1 cellular context compared by ENCODE assay signal in the genomic region with DNA sequence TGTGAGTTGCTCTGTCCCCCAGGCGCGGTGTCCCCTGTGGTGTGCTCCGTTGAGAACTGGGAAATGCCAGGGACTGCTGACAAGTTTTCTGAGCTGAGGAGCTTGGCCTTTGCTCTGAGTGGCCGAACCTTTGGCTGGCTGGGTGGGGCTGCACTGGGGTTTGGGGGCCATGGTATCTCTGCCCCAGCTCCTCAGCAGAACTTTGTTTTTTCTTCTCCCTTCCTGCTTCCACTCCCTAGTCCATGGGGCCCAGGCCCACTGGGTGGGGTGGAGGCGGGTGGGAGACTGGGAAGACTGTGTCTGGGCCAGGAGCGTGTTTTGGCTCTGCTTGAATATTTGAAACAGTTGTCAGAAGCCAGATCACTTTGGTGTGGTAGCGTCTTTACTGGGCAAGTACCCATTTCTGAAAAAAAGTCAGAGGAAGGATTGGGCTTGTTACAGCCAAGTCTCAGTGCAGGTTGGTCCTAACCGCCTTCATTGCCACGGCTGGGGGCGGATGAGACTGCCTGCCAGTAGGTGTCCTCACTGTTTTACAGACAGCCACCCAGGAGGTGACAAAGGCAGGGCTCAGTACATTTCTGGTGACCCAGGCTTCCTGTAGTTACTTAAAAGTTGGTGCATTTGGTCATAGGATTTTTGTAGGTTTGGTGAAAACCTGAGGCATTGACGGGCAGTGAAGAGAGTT.
TF ChIP-seq lines count a peak whose summit lies in the region.

No MANE protein-coding gene starts in this region.

TF ChIP-seq in HepG2, 621 proteins besides CTCF, POLR2A, EP300 and RAD21 (continued from another document):
- TF ChIP-seq, protein P1, sequence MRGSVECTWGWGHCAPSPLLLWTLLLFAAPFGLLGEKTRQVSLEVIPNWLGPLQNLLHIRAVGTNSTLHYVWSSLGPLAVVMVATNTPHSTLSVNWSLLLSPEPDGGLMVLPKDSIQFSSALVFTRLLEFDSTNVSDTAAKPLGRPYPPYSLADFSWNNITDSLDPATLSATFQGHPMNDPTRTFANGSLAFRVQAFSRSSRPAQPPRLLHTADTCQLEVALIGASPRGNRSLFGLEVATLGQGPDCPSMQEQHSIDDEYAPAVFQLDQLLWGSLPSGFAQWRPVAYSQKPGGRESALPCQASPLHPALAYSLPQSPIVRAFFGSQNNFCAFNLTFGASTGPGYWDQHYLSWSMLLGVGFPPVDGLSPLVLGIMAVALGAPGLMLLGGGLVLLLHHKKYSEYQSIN (CRISPR knock-in tag; IDR thresholded peaks at IDR 0.05; ENCODE audit: borderline replicate concordance), result no peak
- TF ChIP-seq ZSCAN21 (CRISPR knock-in tag; IDR thresholded peaks at IDR 0.05; ENCODE audit: borderline replicate concordance) (0 out of 2 replicates have a peak, but pooled peaks have one; percentile 5), ZMYM4 (CRISPR knock-in tag; IDR thresholded peaks at IDR 0.05) (no peak), ZFP36L1 (CRISPR knock-in tag; IDR thresholded peaks at IDR 0.05) (no peak), CREM (IDR thresholded peaks at IDR 0.05) (no peak), CREM (CRISPR knock-in tag; IDR thresholded peaks at IDR 0.05) (no peak), RXRB (CRISPR knock-in tag; IDR thresholded peaks at IDR 0.05; ENCODE audit: borderline replicate concordance) (peak; percentile 31; the same call in 1 of the 2 replicates), IRF2 (CRISPR knock-in tag; IDR thresholded peaks at IDR 0.05) (peak; percentile 25; the same call in 1 of the 2 replicates), NPAS2 (CRISPR knock-in tag; IDR thresholded peaks at IDR 0.05; ENCODE audit: borderline replicate concordance) (no peak), ZMAT3 (CRISPR knock-in tag; conservative IDR thresholded peaks at IDR 0.05) (0 out of 2 replicates have a peak, but pooled peaks have one; percentile 18), ZNF251 (CRISPR knock-in tag; IDR thresholded peaks at IDR 0.05) (no peak), MAFG (CRISPR knock-in tag; IDR thresholded peaks at IDR 0.05) (no peak), MBNL3 (CRISPR knock-in tag; conservative IDR thresholded peaks at IDR 0.05) (no peak), PRMT3 (CRISPR knock-in tag; IDR thresholded peaks at IDR 0.05; ENCODE audit: borderline replicate concordance, low read depth) (no peak), GLI4 (CRISPR knock-in tag; IDR thresholded peaks at IDR 0.05; ENCODE audit: borderline replicate concordance) (no peak), ATF7 (IDR thresholded peaks at IDR 0.05) (no peak), ATF7 (CRISPR knock-in tag; IDR thresholded peaks at IDR 0.05) (no peak), ELF1 (CRISPR knock-in tag; IDR thresholded peaks at IDR 0.05) (0 out of 2 replicates have a peak, but pooled peaks have one; percentile 24), CEBPB (IDR thresholded peaks at IDR 0.05; ENCODE audit: borderline replicate concordance, low read depth, low read length) (no peak), ETV5 (CRISPR knock-in tag; IDR thresholded peaks at IDR 0.05; ENCODE audit: borderline replicate concordance) (peak; percentile 34; the same call in 1 of the 2 replicates), ZNF124 (CRISPR knock-in tag; IDR thresholded peaks at IDR 0.05) (no peak; the same call in 1 of the 2 replicates), MEIS2 (CRISPR knock-in tag; IDR thresholded peaks at IDR 0.05) (no peak; the same call in 1 of the 2 replicates), GFI1 (CRISPR knock-in tag; IDR thresholded peaks at IDR 0.05; ENCODE audit: borderline replicate concordance) (no peak), KAT7 (CRISPR knock-in tag; IDR thresholded peaks at IDR 0.05; ENCODE audit: borderline replicate concordance) (no peak), RBFOX2 (IDR thresholded peaks at IDR 0.05; ENCODE audit: low read depth, low read length) (no peak), REPIN1 (CRISPR knock-in tag; IDR thresholded peaks at IDR 0.05; ENCODE audit: borderline replicate concordance, low read depth) (no peak), ZSCAN30 (CRISPR knock-in tag; IDR thresholded peaks at IDR 0.05) (0 out of 2 replicates have a peak, but pooled peaks have one; percentile 57)
- TF ChIP-seq, protein P2, sequence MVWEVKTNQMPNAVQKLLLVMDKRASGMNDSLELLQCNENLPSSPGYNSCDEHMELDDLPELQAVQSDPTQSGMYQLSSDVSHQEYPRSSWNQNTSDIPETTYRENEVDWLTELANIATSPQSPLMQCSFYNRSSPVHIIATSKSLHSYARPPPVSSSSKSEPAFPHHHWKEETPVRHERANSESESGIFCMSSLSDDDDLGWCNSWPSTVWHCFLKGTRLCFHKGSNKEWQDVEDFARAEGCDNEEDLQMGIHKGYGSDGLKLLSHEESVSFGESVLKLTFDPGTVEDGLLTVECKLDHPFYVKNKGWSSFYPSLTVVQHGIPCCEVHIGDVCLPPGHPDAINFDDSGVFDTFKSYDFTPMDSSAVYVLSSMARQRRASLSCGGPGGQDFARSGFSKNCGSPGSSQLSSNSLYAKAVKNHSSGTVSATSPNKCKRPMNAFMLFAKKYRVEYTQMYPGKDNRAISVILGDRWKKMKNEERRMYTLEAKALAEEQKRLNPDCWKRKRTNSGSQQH (CRISPR knock-in tag; IDR thresholded peaks at IDR 0.05; ENCODE audit: low read depth), result no peak
- TF ChIP-seq, protein P3, sequence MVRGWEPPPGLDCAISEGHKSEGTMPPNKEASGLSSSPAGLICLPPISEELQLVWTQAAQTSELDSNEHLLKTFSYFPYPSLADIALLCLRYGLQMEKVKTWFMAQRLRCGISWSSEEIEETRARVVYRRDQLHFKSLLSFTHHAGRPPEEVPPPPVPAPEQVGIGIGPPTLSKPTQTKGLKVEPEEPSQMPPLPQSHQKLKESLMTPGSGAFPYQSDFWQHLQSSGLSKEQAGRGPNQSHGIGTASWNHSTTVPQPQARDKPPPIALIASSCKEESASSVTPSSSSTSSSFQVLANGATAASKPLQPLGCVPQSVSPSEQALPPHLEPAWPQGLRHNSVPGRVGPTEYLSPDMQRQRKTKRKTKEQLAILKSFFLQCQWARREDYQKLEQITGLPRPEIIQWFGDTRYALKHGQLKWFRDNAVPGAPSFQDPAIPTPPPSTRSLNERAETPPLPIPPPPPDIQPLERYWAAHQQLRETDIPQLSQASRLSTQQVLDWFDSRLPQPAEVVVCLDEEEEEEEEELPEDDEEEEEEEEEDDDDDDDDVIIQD (CRISPR knock-in tag; IDR thresholded peaks at IDR 0.05; ENCODE audit: low read depth), result 0 out of 2 replicates have a peak, but pooled peaks have one; percentile 23
- TF ChIP-seq, protein P4, sequence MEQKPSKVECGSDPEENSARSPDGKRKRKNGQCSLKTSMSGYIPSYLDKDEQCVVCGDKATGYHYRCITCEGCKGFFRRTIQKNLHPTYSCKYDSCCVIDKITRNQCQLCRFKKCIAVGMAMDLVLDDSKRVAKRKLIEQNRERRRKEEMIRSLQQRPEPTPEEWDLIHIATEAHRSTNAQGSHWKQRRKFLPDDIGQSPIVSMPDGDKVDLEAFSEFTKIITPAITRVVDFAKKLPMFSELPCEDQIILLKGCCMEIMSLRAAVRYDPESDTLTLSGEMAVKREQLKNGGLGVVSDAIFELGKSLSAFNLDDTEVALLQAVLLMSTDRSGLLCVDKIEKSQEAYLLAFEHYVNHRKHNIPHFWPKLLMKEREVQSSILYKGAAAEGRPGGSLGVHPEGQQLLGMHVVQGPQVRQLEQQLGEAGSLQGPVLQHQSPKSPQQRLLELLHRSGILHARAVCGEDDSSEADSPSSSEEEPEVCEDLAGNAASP (CRISPR knock-in tag; IDR thresholded peaks at IDR 0.05; ENCODE audit: borderline replicate concordance), result peak; percentile 41; the same call in 1 of the 2 replicates
- TF ChIP-seq, protein P5, sequence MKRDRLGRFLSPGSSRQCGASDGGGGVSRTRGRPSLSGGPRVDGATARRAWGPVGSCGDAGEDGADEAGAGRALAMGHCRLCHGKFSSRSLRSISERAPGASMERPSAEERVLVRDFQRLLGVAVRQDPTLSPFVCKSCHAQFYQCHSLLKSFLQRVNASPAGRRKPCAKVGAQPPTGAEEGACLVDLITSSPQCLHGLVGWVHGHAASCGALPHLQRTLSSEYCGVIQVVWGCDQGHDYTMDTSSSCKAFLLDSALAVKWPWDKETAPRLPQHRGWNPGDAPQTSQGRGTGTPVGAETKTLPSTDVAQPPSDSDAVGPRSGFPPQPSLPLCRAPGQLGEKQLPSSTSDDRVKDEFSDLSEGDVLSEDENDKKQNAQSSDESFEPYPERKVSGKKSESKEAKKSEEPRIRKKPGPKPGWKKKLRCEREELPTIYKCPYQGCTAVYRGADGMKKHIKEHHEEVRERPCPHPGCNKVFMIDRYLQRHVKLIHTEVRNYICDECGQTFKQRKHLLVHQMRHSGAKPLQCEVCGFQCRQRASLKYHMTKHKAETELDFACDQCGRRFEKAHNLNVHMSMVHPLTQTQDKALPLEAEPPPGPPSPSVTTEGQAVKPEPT (CRISPR knock-in tag; IDR thresholded peaks at IDR 0.05; ENCODE audit: low read depth), result no peak
- TF ChIP-seq, protein P6, sequence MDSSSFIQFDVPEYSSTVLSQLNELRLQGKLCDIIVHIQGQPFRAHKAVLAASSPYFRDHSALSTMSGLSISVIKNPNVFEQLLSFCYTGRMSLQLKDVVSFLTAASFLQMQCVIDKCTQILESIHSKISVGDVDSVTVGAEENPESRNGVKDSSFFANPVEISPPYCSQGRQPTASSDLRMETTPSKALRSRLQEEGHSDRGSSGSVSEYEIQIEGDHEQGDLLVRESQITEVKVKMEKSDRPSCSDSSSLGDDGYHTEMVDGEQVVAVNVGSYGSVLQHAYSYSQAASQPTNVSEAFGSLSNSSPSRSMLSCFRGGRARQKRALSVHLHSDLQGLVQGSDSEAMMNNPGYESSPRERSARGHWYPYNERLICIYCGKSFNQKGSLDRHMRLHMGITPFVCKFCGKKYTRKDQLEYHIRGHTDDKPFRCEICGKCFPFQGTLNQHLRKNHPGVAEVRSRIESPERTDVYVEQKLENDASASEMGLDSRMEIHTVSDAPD (CRISPR knock-in tag; IDR thresholded peaks at IDR 0.05), result 0 out of 2 replicates have a peak, but pooled peaks have one; percentile 31
- TF ChIP-seq, protein P7, sequence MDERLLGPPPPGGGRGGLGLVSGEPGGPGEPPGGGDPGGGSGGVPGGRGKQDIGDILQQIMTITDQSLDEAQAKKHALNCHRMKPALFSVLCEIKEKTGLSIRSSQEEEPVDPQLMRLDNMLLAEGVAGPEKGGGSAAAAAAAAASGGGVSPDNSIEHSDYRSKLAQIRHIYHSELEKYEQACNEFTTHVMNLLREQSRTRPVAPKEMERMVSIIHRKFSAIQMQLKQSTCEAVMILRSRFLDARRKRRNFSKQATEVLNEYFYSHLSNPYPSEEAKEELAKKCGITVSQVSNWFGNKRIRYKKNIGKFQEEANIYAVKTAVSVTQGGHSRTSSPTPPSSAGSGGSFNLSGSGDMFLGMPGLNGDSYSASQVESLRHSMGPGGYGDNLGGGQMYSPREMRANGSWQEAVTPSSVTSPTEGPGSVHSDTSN (CRISPR knock-in tag; IDR thresholded peaks at IDR 0.05), result no peak
- TF ChIP-seq, protein P8, sequence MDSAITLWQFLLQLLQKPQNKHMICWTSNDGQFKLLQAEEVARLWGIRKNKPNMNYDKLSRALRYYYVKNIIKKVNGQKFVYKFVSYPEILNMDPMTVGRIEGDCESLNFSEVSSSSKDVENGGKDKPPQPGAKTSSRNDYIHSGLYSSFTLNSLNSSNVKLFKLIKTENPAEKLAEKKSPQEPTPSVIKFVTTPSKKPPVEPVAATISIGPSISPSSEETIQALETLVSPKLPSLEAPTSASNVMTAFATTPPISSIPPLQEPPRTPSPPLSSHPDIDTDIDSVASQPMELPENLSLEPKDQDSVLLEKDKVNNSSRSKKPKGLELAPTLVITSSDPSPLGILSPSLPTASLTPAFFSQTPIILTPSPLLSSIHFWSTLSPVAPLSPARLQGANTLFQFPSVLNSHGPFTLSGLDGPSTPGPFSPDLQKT (CRISPR knock-in tag; IDR thresholded peaks at IDR 0.05; ENCODE audit: borderline replicate concordance), result no peak
TF ChIP-seq in HepG2: peak in this region for 76.
